1 cellular context compared by ENCODE assay signal in genomic region chr18:79191956-79192355, GRCh38.
TF ChIP-seq lines count a peak whose summit lies in the region.

No MANE protein-coding gene starts in this region.

TF ChIP-seq in GM12878, 131 proteins besides CTCF, POLR2A, EP300 and RAD21 (continued from another document):
- TF ChIP-seq YY1 (IDR thresholded peaks at IDR 0.05; ENCODE audit: low read depth, low read length), result 0 out of 2 replicates have a peak, but pooled peaks have one; percentile 16
- peak; percentile 49; the same call in 1 of the 2 replicates for TF ChIP-seq ATF7 (IDR thresholded peaks at IDR 0.05; ENCODE audit: low read depth)
- peak; percentile 31; the same call in 1 of the 2 replicates for TF ChIP-seq IKZF1 (conservative IDR thresholded peaks at IDR 0.05)
- no peak for TF ChIP-seq BMI1 (IDR thresholded peaks at IDR 0.05; ENCODE audit: borderline replicate concordance)
- peak; percentile 20 to 31; a peak in 2 of 4 replicates for TF ChIP-seq IKZF2 (IDR thresholded peaks at IDR 0.05)
- TF ChIP-seq RUNX3 (IDR thresholded peaks at IDR 0.05; ENCODE audit: low read length), result peak; percentile 37; the same call in 1 of the 2 replicates
